29 cellular contexts compared by ENCODE assay signal in genomic region chr15:81523867-81524266, GRCh38.
"Had no signal": no experiment of that assay in that cellular context is flagged by ENCODE, and none has a peak within 500 bp of the region (broad histone marks: within the 10 kb centered on the region; RNA-seq: fewer than 3 reads in every experiment).

No MANE protein-coding gene starts in this region.

- DNase-seq: activated CD4-positive, alpha-beta memory T cell treated with anti-CD3 and anti-CD28 coated beads, Interleukin-2, amount 10 ng/mL, durations not matched to agents 7 days and 5 days; activated CD4-positive, alpha-beta T cell treated with anti-CD3 and anti-CD28 coated beads for 1 hour; activated CD4-positive, alpha-beta T cell treated with anti-CD3 and anti-CD28 coated beads for 4 hours; activated CD4-positive, alpha-beta T cell treated with anti-CD3 and anti-CD28 coated beads, Interleukin-2, amount 10 ng/mL, durations not matched to agents 7 days and 5 days; activated CD4-positive, alpha-beta T cell treated with anti-CD3 and anti-CD28 coated beads, Interleukin-2, amount 50 U/mL, for 4 hours; activated CD8-positive, alpha-beta memory T cell treated with anti-CD3 and anti-CD28 coated beads, Interleukin-2, amount 50 U/mL, for 48 hours; activated effector memory CD4-positive, alpha-beta T cell treated with Interleukin-2 at 50 U/mL for 16 hours; activated gamma-delta T cell treated with Interleukin-2 at 50 U/mL for 16 hours; activated naive CD4-positive, alpha-beta T cell treated with anti-CD3 and anti-CD28 coated beads, Interleukin-2, amount 50 U/mL, for 16 hours; activated naive CD4-positive, alpha-beta T cell treated with Interleukin-2 at 50 U/mL for 16 hours; activated T-cell treated with anti-CD3 and anti-CD28 coated beads for 4 hours; activated T-cell treated with anti-CD3 and anti-CD28 coated beads, Interleukin-2, amount 50 U/mL, for 24 hours; activated T-cell treated with anti-CD3 and anti-CD28 coated beads, Interleukin-2, amount 50 U/mL, for 72 hours; amniotic stem cell; anterior cingulate cortex; central memory CD4-positive, alpha-beta T cell; cerebellar nuclear complex; colonic mucosa; effector CD8-positive, alpha-beta T cell; foreskin fibroblast; glutamatergic neuron; heart left ventricle; hypothalamus; T-helper 2 cell had no signal

- H3K27ac Mint-ChIP-seq: activated CD4-positive, alpha-beta memory T cell treated with anti-CD3 and anti-CD28 coated beads, Interleukin-2, amount 10 ng/mL, durations not matched to agents 7 days and 5 days; activated CD4-positive, alpha-beta T cell treated with anti-CD3 and anti-CD28 coated beads, Interleukin-2, amount 10 ng/mL, durations not matched to agents 7 days and 5 days; activated naive CD8-positive, alpha-beta T cell; activated T-cell treated with anti-CD3 and anti-CD28 coated beads, Interleukin-2, amount 50 U/mL, for 24 hours; activated T-cell treated with anti-CD3 and anti-CD28 coated beads, Interleukin-2, amount 50 U/mL, for 72 hours; activated T-helper 17 cell treated with anti-CD3 and anti-CD28 coated beads, Interleukin-2, amount 50 U/mL, for 72 hours had no signal

- H3K36me3 ChIP-seq: breast epithelium, cardiac muscle cell, colonic mucosa, heart left ventricle had no signal

- H3K4me1 Mint-ChIP-seq: activated CD4-positive, alpha-beta memory T cell treated with anti-CD3 and anti-CD28 coated beads, Interleukin-2, amount 10 ng/mL, durations not matched to agents 7 days and 5 days; activated CD4-positive, alpha-beta T cell treated with anti-CD3 and anti-CD28 coated beads, Interleukin-2, amount 10 ng/mL, durations not matched to agents 7 days and 5 days; activated T-helper 17 cell treated with anti-CD3 and anti-CD28 coated beads, Interleukin-2, amount 50 U/mL, for 72 hours had no signal

- H3K27ac ChIP-seq: breast epithelium, cardiac muscle cell, colonic mucosa, heart left ventricle had no signal

- H3K9me3 Mint-ChIP-seq: activated CD4-positive, alpha-beta memory T cell treated with anti-CD3 and anti-CD28 coated beads, Interleukin-2, amount 10 ng/mL, durations not matched to agents 7 days and 5 days; activated CD4-positive, alpha-beta T cell treated with anti-CD3 and anti-CD28 coated beads, Interleukin-2, amount 10 ng/mL, durations not matched to agents 7 days and 5 days; activated T-cell treated with anti-CD3 and anti-CD28 coated beads, Interleukin-2, amount 50 U/mL, for 24 hours; activated T-cell treated with anti-CD3 and anti-CD28 coated beads, Interleukin-2, amount 50 U/mL, for 72 hours; activated T-helper 17 cell treated with anti-CD3 and anti-CD28 coated beads, Interleukin-2, amount 50 U/mL, for 72 hours had no signal

- H3K36me3 Mint-ChIP-seq: activated naive CD8-positive, alpha-beta T cell had no signal

- ATAC-seq: activated T-cell treated with anti-CD3 and anti-CD28 coated beads, Interleukin-2, amount 50 U/mL, for 72 hours; activated T-helper 17 cell treated with anti-CD3 and anti-CD28 coated beads, Interleukin-2, amount 50 U/mL, for 72 hours; esophagus mucosa; heart left ventricle had no signal

- H3K4me3 Mint-ChIP-seq: activated CD4-positive, alpha-beta memory T cell treated with anti-CD3 and anti-CD28 coated beads, Interleukin-2, amount 10 ng/mL, durations not matched to agents 7 days and 5 days; activated CD4-positive, alpha-beta T cell treated with anti-CD3 and anti-CD28 coated beads, Interleukin-2, amount 10 ng/mL, durations not matched to agents 7 days and 5 days; activated naive CD8-positive, alpha-beta T cell; activated T-cell treated with anti-CD3 and anti-CD28 coated beads, Interleukin-2, amount 50 U/mL, for 24 hours; activated T-cell treated with anti-CD3 and anti-CD28 coated beads, Interleukin-2, amount 50 U/mL, for 72 hours; activated T-helper 17 cell treated with anti-CD3 and anti-CD28 coated beads, Interleukin-2, amount 50 U/mL, for 72 hours had no signal

- H3K4me3 ChIP-seq: breast epithelium, cardiac muscle cell, colonic mucosa, heart left ventricle had no signal

- H3K27me3 ChIP-seq: breast epithelium, colonic mucosa, heart left ventricle had no signal
